Comparison of ENCODE assay signal across 11 cellular contexts in genomic region chr1:68141079-68141800, GRCh38.
A peak's percentile ranks its signal among the peaks of the same experiment; 100 is the strongest.
DNase-seq lines count a peak whose midpoint lies in the region; ATAC-seq and TF ChIP-seq lines count a peak whose summit lies in the region.
"Had no signal": no experiment of that assay in that cellular context is flagged by ENCODE, and none has a peak within 500 bp of the region (broad histone marks: within the 10 kb centered on the region; RNA-seq: fewer than 3 reads in every experiment).

No MANE protein-coding gene starts in this region.

- H3K36me3 Mint-ChIP-seq in progenitor cell of endocrine pancreas (ENCODE audit: insufficient read depth) = peaks cover 16% of the 10 kb centered on the region

- TF ChIP-seq CTCF in AG10803 (conservative IDR thresholded peaks at IDR 0.05; ENCODE audit: low read length) (no peak), body of pancreas (IDR thresholded peaks at IDR 0.05) (no peak), progenitor cell of endocrine pancreas (IDR thresholded peaks at IDR 0.05; ENCODE audit: unreplicated experiment) (no peak), adrenal gland (IDR thresholded peaks at IDR 0.05) (no peak)

- H3K9me3 ChIP-seq in body of pancreas (no peaks in the 10 kb centered on the region), right cardiac atrium (ENCODE audit: control insufficient read depth, low read length) (no peaks in the 10 kb centered on the region), adrenal gland (replicated peaks in 1 of 3) (no peaks in the 10 kb centered on the region)
- H3K9me3 ChIP-seq: ovary had no signal

- H3K9me3 Mint-ChIP-seq in progenitor cell of endocrine pancreas (ENCODE audit: low read depth) = no peaks in the 10 kb centered on the region
- H3K9me3 Mint-ChIP-seq: activated T-helper 2 cell treated with anti-CD3 and anti-CD28 coated beads, Interferon-gamma antibody, Interleukin-2, Interleukin-4, amounts not matched to agents 10 μg/mL and 5 μg/mL and 100 μg/mL, durations not matched to agents 14 hours and 24 hours and 36 hours had no signal

- intact Hi-C loops in body of pancreas (cut with DNase I) (no loop called here), right cardiac atrium (cut with DNase I) (loop anchor here in 2 of 4 donors (10.0 kb wide), 2 partner anchors 74 to 94 kb away; partner anchors contain the start of gene WLS (in 1 of the 2)), adrenal gland (cut with DNase I) (no loop called here)

- H3K4me3 ChIP-seq in AG10803 (ENCODE audit: low read length) (no peak overlapping the region), body of pancreas (no peak overlapping the region), right cardiac atrium (ENCODE audit: low read length) (no peak overlapping the region), adrenal gland (no peak overlapping the region)
- H3K4me3 ChIP-seq: ovary had no signal

- H3K27ac ChIP-seq in body of pancreas (peak overlapping the region; percentile 42 to 86 (median 78)), right cardiac atrium (ENCODE audit: low read length) (peak overlapping the region; percentile 91), adrenal gland (peak overlapping the region in 1 of 5 donors; percentile 13)

- peak; percentile 86 for DNase-seq in AG10803 (ENCODE audit: low read depth)
- peak in 1 of 4 donors; percentile 18 for DNase-seq in body of pancreas
- DNase-seq in right cardiac atrium = no peak
- DNase-seq in progenitor cell of endocrine pancreas (ENCODE audit: low spot score, unreplicated experiment) = no peak
- no peak for DNase-seq in adrenal gland
- DNase-seq in ureter (ENCODE audit: low spot score) = no peak
- DNase-seq in HuH-7 (ENCODE audit: low spot score) = no peak

- peak in 2 of 3 donors; percentile 34 to 55 for TF ChIP-seq POLR2A in body of pancreas (IDR thresholded peaks at IDR 0.05)
- no peak for TF ChIP-seq POLR2A in adrenal gland (IDR thresholded peaks at IDR 0.05)

- no peaks in the 10 kb centered on the region for H3K27me3 ChIP-seq in body of pancreas
- no peaks in the 10 kb centered on the region for H3K27me3 ChIP-seq in right cardiac atrium (ENCODE audit: control insufficient read depth, insufficient read depth)
- no peaks in the 10 kb centered on the region for H3K27me3 ChIP-seq in adrenal gland
- H3K27me3 ChIP-seq: ovary had no signal

- H3K4me1 Mint-ChIP-seq in progenitor cell of endocrine pancreas (ENCODE audit: low read depth) = peaks cover 10% of the 10 kb centered on the region
- H3K4me1 Mint-ChIP-seq: B cell had no signal

- no peak overlapping the region for H3K4me3 Mint-ChIP-seq in progenitor cell of endocrine pancreas (ENCODE audit: low read depth)
- H3K4me3 Mint-ChIP-seq: B cell had no signal

- ATAC-seq in body of pancreas = peak; percentile 57
- peak; percentile 75 to 89 for ATAC-seq in right cardiac atrium
- no peak for ATAC-seq in GM18858 (IDR thresholded peaks at IDR 0.05; ENCODE audit: unreplicated experiment)

- H3K27ac Mint-ChIP-seq in progenitor cell of endocrine pancreas = peak overlapping the region; percentile 54
- H3K27ac Mint-ChIP-seq: activated T-helper 2 cell treated with anti-CD3 and anti-CD28 coated beads, Interferon-gamma antibody, Interleukin-2, Interleukin-4, amounts not matched to agents 10 μg/mL and 5 μg/mL and 100 μg/mL, durations not matched to agents 14 hours and 24 hours and 36 hours; B cell had no signal

- WGBS in body of pancreas, 2 donors = 66 to 73% methylated on average over 10 of the region's 10 CpGs
- 57% methylated on average over 10 of the region's 10 CpGs for WGBS in right cardiac atrium
- WGBS in adrenal gland, 4 donors = 77 to 84% (median 81%) methylated on average over 10 of the region's 10 CpGs

- H3K4me1 ChIP-seq in body of pancreas = peaks cover 47% of the 10 kb centered on the region
- H3K4me1 ChIP-seq in right cardiac atrium (ENCODE audit: control insufficient read depth, insufficient read depth, low read length) = peaks cover 7% of the 10 kb centered on the region
- no peaks in the 10 kb centered on the region for H3K4me1 ChIP-seq in adrenal gland (replicated peaks in 1 of 2)

- H3K27me3 Mint-ChIP-seq in progenitor cell of endocrine pancreas = no peaks in the 10 kb centered on the region

- peaks cover 0 to 9% of the 10 kb centered on the region in 2 donors for H3K36me3 ChIP-seq in body of pancreas (replicated peaks in 1 of 2; ENCODE audit: insufficient read depth in 1 of 2, low read depth in 2 of 2)
- H3K36me3 ChIP-seq in adrenal gland (replicated peaks in 1 of 2) = peaks cover 0 to 22% of the 10 kb centered on the region in 2 donors
- H3K36me3 ChIP-seq: ovary had no signal

Comparison
In these comparisons a context has a peak if more than half of its experiments do, and no peak if none do; other contexts are left out.
1. POLR2A ChIP-seq: peak in body of pancreas (2 of 3); none in adrenal gland (0 of 2).